1 cellular context compared by ENCODE assay signal in genomic region chr15:70768247-70768883, GRCh38.
TF ChIP-seq lines count a peak whose summit lies in the region.

No MANE protein-coding gene starts in this region.

TF ChIP-seq in GM12878, 131 proteins besides CTCF, POLR2A, EP300 and RAD21:
- TF ChIP-seq, protein P1, sequence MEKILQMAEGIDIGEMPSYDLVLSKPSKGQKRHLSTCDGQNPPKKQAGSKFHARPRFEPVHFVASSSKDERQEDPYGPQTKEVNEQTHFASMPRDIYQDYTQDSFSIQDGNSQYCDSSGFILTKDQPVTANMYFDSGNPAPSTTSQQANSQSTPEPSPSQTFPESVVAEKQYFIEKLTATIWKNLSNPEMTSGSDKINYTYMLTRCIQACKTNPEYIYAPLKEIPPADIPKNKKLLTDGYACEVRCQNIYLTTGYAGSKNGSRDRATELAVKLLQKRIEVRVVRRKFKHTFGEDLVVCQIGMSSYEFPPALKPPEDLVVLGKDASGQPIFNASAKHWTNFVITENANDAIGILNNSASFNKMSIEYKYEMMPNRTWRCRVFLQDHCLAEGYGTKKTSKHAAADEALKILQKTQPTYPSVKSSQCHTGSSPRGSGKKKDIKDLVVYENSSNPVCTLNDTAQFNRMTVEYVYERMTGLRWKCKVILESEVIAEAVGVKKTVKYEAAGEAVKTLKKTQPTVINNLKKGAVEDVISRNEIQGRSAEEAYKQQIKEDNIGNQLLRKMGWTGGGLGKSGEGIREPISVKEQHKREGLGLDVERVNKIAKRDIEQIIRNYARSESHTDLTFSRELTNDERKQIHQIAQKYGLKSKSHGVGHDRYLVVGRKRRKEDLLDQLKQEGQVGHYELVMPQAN (conservative IDR thresholded peaks at IDR 0.05), result no peak
- TF ChIP-seq, protein P2, sequence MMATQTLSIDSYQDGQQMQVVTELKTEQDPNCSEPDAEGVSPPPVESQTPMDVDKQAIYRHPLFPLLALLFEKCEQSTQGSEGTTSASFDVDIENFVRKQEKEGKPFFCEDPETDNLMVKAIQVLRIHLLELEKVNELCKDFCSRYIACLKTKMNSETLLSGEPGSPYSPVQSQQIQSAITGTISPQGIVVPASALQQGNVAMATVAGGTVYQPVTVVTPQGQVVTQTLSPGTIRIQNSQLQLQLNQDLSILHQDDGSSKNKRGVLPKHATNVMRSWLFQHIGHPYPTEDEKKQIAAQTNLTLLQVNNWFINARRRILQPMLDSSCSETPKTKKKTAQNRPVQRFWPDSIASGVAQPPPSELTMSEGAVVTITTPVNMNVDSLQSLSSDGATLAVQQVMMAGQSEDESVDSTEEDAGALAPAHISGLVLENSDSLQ (IDR thresholded peaks at IDR 0.05), result peak; percentile 59
